Comparison of ENCODE assay signal across 8 cellular contexts in the genomic region with DNA sequence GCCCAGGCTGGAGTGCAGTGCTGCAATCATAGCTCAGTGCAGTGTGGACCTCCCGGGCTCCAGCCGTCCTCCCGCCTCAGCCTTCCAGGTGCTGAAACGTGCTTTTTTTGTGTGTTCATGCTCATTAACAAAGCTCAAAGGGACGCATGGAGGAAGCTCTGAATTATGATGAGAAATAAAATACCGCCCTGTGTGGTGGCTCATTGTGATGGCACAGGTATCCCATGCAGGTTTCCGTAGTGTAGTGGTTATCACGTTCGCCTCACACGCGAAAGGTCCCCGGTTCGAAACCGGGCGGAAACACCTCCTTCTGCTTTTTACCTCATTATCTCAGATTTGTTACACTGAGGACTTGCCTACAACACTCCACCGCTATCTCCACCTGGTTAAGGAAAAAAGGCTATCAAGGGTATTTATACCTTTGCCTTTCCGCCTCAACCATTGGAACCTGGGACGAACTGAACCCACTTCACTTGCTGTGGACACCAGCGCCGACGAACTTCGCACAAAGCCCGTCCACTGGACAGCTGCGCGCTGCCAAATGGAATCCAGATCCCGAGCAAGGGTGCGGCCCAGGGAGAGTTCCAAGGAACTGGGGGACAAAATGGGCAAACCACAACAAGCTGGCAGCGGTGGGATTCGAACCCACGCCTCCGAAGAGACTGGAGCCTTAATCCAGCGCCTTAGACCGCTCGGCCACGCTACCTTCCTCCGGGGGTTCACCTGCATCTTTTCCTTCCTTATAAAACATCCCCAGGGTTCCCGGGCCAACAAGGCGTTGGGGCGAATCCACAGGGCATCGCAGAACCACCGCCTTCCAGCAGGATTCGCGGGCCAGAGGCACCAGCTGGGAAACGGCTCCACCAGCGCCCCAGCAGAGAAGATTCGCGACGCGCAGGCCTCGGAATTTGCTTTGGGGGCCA. TPM values are rescaled to one million over a fixed set of nuclear protein-coding genes. Genes with fewer than 3 reads are reported as not detected.
DNase-seq lines count a peak whose midpoint lies in the region; ATAC-seq and TF ChIP-seq lines count a peak whose summit lies in the region.

No MANE protein-coding gene starts in this region.

- ATAC-seq in GM18870 (IDR thresholded peaks at IDR 0.05; ENCODE audit: unreplicated experiment) (peak; percentile 50), HG03175 (IDR thresholded peaks at IDR 0.05; ENCODE audit: unreplicated experiment) (peak; percentile 59)

- peak overlapping the region; percentile 60 for H3K4me2 ChIP-seq in fibroblast of lung (ENCODE audit: extremely low read depth, insufficient read depth, low read length)

- no peaks in the 10 kb centered on the region for H3K27me3 ChIP-seq in fibroblast of lung (ENCODE audit: control insufficient read depth, insufficient read depth, low read length)

- H3K4me1 ChIP-seq in fibroblast of lung (ENCODE audit: control insufficient read depth, extremely low read depth, insufficient read depth, low read length) = peaks cover 4% of the 10 kb centered on the region

- H3K27ac ChIP-seq in fibroblast of lung (ENCODE audit: insufficient read depth, low read length) = no peak overlapping the region

- DNase-seq in activated CD4-positive, alpha-beta T cell treated with anti-CD3 and anti-CD28 coated beads for 4 hours = peak; percentile 31 to 48
- peak in 1 of 2 donors; percentile 80 for DNase-seq in fibroblast of lung (ENCODE audit: low read depth in 2 of 2)
- DNase-seq in stimulated activated CD4-positive, alpha-beta T cell treated with anti-CD3 and anti-CD28 coated beads, Interleukin-4, amount 100 ng/mL, for 1 hour = peak; percentile 75
- no peak for DNase-seq in germinal center (ENCODE audit: low spot score)
- no peak for DNase-seq in NCI-H2081 (lab: John Stamatoyannopoulos, UW)
- no peak for DNase-seq in middle frontal gyrus (ENCODE audit: extremely low spot score, low spot score)

- TF ChIP-seq CTCF in fibroblast of lung (conservative IDR thresholded peaks at IDR 0.05 in 1 of 2, IDR thresholded peaks at IDR 0.05 in 1 of 2; ENCODE audit: low read depth in 1 of 2, low read length in 2 of 2) = no peak

- H3K79me2 ChIP-seq in fibroblast of lung (ENCODE audit: control insufficient read depth, insufficient read depth, low read length) = no peaks in the 10 kb centered on the region

- H3K36me3 ChIP-seq in fibroblast of lung (ENCODE audit: control insufficient read depth, insufficient read depth, low read length) = no peaks in the 10 kb centered on the region

- H4K20me1 ChIP-seq in fibroblast of lung (ENCODE audit: control insufficient read depth, extremely low read depth, insufficient read depth, low read length) = no peaks in the 10 kb centered on the region

- no peak overlapping the region for H2AFZ ChIP-seq in fibroblast of lung (ENCODE audit: low read length)

- H3K9me3 ChIP-seq in fibroblast of lung (ENCODE audit: control insufficient read depth, insufficient read depth, low read depth, low read length) = no peaks in the 10 kb centered on the region

- no peak overlapping the region for H3K9ac ChIP-seq in fibroblast of lung (ENCODE audit: insufficient read depth, low read length)

- no peak overlapping the region for H3K4me3 ChIP-seq in fibroblast of lung (replicated peaks in 1 of 4; ENCODE audit: control extremely low read depth in 1 of 4, insufficient read depth in 1 of 4, low read depth in 3 of 4, low read length in 4 of 4)

RNA-seq across cellular contexts. Expression of a gene that starts 26.3 kb away (rescaled TPM):
- not detected in 2 replicates for total RNA-seq in fibroblast of lung
- polyA plus RNA-seq in fibroblast of lung = not detected in 2 replicates
- not detected in 2 replicates for polyA plus RNA-seq in fibroblast of lung (2012)
- not detected in 2 replicates for polyA minus RNA-seq in fibroblast of lung (ENCODE audit: low replicate concordance)

RNA-seq across cellular contexts. Expression of a gene that starts 31.3 kb away (rescaled TPM):
- 2.3 and 7.3 TPM in 2 replicates for total RNA-seq in fibroblast of lung
- polyA plus RNA-seq in fibroblast of lung = 4.7 and 6.9 TPM in 2 replicates
- 6.2 and 7.8 TPM in 2 replicates for polyA plus RNA-seq in fibroblast of lung (2012)
- polyA minus RNA-seq in fibroblast of lung (ENCODE audit: low replicate concordance) = 0.55 and 1.9 TPM in 2 replicates

RNA-seq across cellular contexts. Expression of a gene that starts 42.7 kb away (rescaled TPM):
- not detected in 2 replicates for total RNA-seq in fibroblast of lung
- not detected in 2 replicates for polyA plus RNA-seq in fibroblast of lung
- not detected in 2 replicates for polyA plus RNA-seq in fibroblast of lung (2012)
- polyA minus RNA-seq in fibroblast of lung (ENCODE audit: low replicate concordance) = not detected in 2 replicates

RNA-seq across cellular contexts. Expression of a gene that starts 49.4 kb away (rescaled TPM):
- total RNA-seq in fibroblast of lung = 13.9 and 17.0 TPM in 2 replicates
- polyA plus RNA-seq in fibroblast of lung = 8.3 and 11.0 TPM in 2 replicates
- polyA plus RNA-seq in fibroblast of lung (2012) = 15.1 and 19.1 TPM in 2 replicates
- polyA minus RNA-seq in fibroblast of lung (ENCODE audit: low replicate concordance) = 10.5 and 10.8 TPM in 2 replicates

Comparison
In these comparisons a context has a peak if more than half of its experiments do, and no peak if none do; other contexts are left out.
1. DNase-seq: peak in activated CD4-positive, alpha-beta T cell treated with anti-CD3 and anti-CD28 coated beads for 4 hours (2 of 2) and stimulated activated CD4-positive, alpha-beta T cell treated with anti-CD3 and anti-CD28 coated beads, Interleukin-4, amount 100 ng/mL, for 1 hour (single experiment); none in germinal center (single experiment), NCI-H2081 (0 of 2) and middle frontal gyrus (single experiment).